8 cellular contexts compared by ENCODE assay signal in genomic region chr5:6378128-6379023, GRCh38. TPM values are rescaled to one million over a fixed set of nuclear protein-coding genes. Genes with fewer than 3 reads are reported as not detected.
DNase-seq lines count a peak whose midpoint lies in the region; ATAC-seq and TF ChIP-seq lines count a peak whose summit lies in the region.

Gene MED10 (minus strand): TSS chr5:6378547. CDS start chr5:6378483, 64 bp downstream.

- peak within 1 kb of the TSS; percentile 99 for H3K4me3 Mint-ChIP-seq in activated naive CD8-positive, alpha-beta T cell

- intact Hi-C loops in head of caudate nucleus (cut with DNase I) = no loop called here
- intact Hi-C loops in ovary (cut with DNase I) = loop anchor here in 1 of 4 donors (10.0 kb wide), 1 partner anchor 336 kb away; the partner anchor contains the start of gene TENT4A
- intact Hi-C loops in thyroid gland (cut with DNase I) = no loop called here

- H3K27ac Mint-ChIP-seq in activated naive CD8-positive, alpha-beta T cell = peak within 1 kb of the TSS; percentile 97

- 0 to 1% (median 1%) methylated on average over 58 to 62 of the region's 62 CpGs for WGBS in ovary, 3 donors
- 4 to 5% methylated on average over 32 to 35 of the region's 62 CpGs for WGBS in thyroid gland, 2 donors

- H3K27ac ChIP-seq in ovary (peak within 1 kb of the TSS; percentile 52 to 72), thyroid gland (peak within 1 kb of the TSS; percentile 35 to 73 (median 36))

- TF ChIP-seq EP300 in ovary (IDR thresholded peaks at IDR 0.05) = no peak

- H3K27me3 ChIP-seq in ovary (no peaks in the 10 kb centered on the region), thyroid gland (no peaks in the 10 kb centered on the region)

- peaks cover 49% of the 10 kb centered on the region for H3K4me1 Mint-ChIP-seq in activated naive CD8-positive, alpha-beta T cell (ENCODE audit: low read depth)

- TF ChIP-seq CTCF in GM10248 (IDR thresholded peaks at IDR 0.05; ENCODE audit: control extremely low read depth, extremely low read depth, low read depth, missing control alignments) (no peak), ovary (IDR thresholded peaks at IDR 0.05) (no peak), thyroid gland (IDR thresholded peaks at IDR 0.05) (no peak)

- peaks cover 6% of the 10 kb centered on the region for H3K36me3 Mint-ChIP-seq in activated naive CD8-positive, alpha-beta T cell

- H3K4me3 ChIP-seq in ovary = peak within 1 kb of the TSS; percentile 68
- peak within 1 kb of the TSS; percentile 92 to 99 (median 95) for H3K4me3 ChIP-seq in thyroid gland (replicated peaks in 1 of 3)

- no peaks in the 10 kb centered on the region for H3K27me3 Mint-ChIP-seq in activated naive CD8-positive, alpha-beta T cell

- H3K36me3 ChIP-seq in ovary (no peaks in the 10 kb centered on the region), thyroid gland (peaks cover 25 to 30% of the 10 kb centered on the region in 2 donors)

- CTCF ChIA-PET in GM10248 (lab: Yijun Ruan, JAX) = interaction anchor here (4.0 kb wide), 1 partner anchor 11 kb away, joined by 18 read pairs; no protein-coding TSS in a partner anchor

- peak; percentile 52 for TF ChIP-seq POLR2A in ovary (IDR thresholded peaks at IDR 0.05)
- peak in 1 of 2 donors; percentile 55 for TF ChIP-seq POLR2A in thyroid gland (IDR thresholded peaks at IDR 0.05)

- ATAC-seq in HG02623 (IDR thresholded peaks at IDR 0.05; ENCODE audit: unreplicated experiment) = peak; percentile 99

- peak; percentile 96 for DNase-seq in GM10248 (ENCODE audit: extremely low spot score)
- peak; percentile 96 for DNase-seq in NCI-H1105 (lab: John Stamatoyannopoulos, UW)
- DNase-seq in SKM-1 treated with dmso at 0.1 percent for 144 hours (lab: John Stamatoyannopoulos, UW; ENCODE audit: unreplicated experiment) = peak; percentile 88
- peak; percentile 82 to 96 (median 93) for DNase-seq in head of caudate nucleus
- peak; percentile 95 to 97 (median 96) for DNase-seq in ovary
- peak; percentile 92 to 95 for DNase-seq in thyroid gland

- H3K9me3 ChIP-seq in ovary (no peaks in the 10 kb centered on the region), thyroid gland (no peaks in the 10 kb centered on the region)

- H3K4me1 ChIP-seq in ovary (ENCODE audit: insufficient read depth) (peaks cover 5% of the 10 kb centered on the region), thyroid gland (peaks cover 14 to 15% of the 10 kb centered on the region in 2 donors)

- H3K9me3 Mint-ChIP-seq in activated naive CD8-positive, alpha-beta T cell (ENCODE audit: low read depth) = no peaks in the 10 kb centered on the region

- POLR2A ChIA-PET in GM10248 (lab: Yijun Ruan, JAX) = interaction anchor here (0.6 to 1.1 kb wide), 2 partner anchors 11 to 27 kb away, joined by 3 to 4 read pairs; no protein-coding TSS in a partner anchor

RNA-seq across cellular contexts. Expression of gene MED10, which starts in this region (rescaled TPM):
- 10 to 100 TPM; 18.2 to 32.7 (median 22.9) TPM for total RNA-seq in ovary
- polyA plus RNA-seq in ovary = 10 to 100 TPM; 35.1 to 35.7 TPM
- 10 to 100 TPM; 14.6 to 29.7 (median 25.7) TPM for total RNA-seq in thyroid gland

Comparison
In these comparisons a context has a peak if more than half of its experiments do, and no peak if none do; other contexts are left out.
1. Peak in every context shown above with its lines: DNase-seq, ATAC-seq, H3K4me3 ChIP-seq and H3K27ac ChIP-seq.